ENCODE assay signal across 11 cellular contexts in the genomic region with DNA sequence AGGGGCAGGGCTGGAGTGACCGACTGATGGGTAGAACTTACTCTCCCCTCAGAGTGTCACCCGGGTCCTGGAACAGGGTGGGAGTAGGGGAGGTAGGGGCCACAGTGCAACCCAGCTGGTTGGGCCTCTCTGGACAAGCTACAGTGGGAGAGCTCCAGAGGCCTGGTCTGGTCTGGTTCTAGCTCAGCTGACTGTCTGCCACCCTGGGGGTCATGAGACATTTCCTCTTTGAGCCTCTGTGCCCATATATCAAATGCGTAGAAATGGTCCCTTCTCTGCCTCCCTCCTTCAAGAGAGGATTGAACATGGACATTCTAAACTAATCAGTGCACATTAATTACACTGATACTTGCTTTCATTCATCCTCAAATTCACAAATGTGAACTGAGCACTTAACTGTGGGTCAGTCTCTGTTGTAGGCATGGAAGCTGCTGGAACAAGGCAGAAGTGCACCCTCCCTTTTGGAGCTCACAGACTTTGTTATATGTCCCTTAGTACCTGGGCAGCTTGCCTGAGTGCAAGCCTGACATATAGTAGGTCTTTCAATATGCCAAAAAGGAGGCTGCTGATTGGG. TPM values are rescaled to one million over a fixed set of nuclear protein-coding genes. Genes with fewer than 3 reads are reported as not detected.
DNase-seq lines count a peak whose midpoint lies in the region; ATAC-seq and TF ChIP-seq lines count a peak whose summit lies in the region.
"Had no signal": no experiment of that assay in that cellular context is flagged by ENCODE, and none has a peak within 500 bp of the region (broad histone marks: within the 10 kb centered on the region; RNA-seq: fewer than 3 reads in every experiment).

No MANE protein-coding gene starts in this region.

- in situ Hi-C loops in transverse colon (cut with MboI; ENCODE audit: low pct_ligation_motif_present in 1 of 4, low pct_unique_long_range_greater_than_20kb in 1 of 4, low sequenced_read_pairs in 3 of 4) = no loop called here

- H3K27me3 Mint-ChIP-seq in nephron progenitor cell (ENCODE audit: low read depth, poor library complexity) = peaks cover 3% of the 10 kb centered on the region
- H3K27me3 Mint-ChIP-seq: activated B cell treated with CpG ODN at 0.5 μM for 24 hours had no signal

- CTCF ChIA-PET in PC-9 (lab: Charles Lee) = interaction anchor here (0.6 to 3.5 kb wide), 3 partner anchors 18 to 90 kb away, joined by 3 to 56 read pairs (median 10); partner anchors contain the start of gene ARHGEF17

- intact Hi-C loops in PC-9 (cut with micrococcal nuclease; ENCODE audit: unreplicated experiment) = loop anchor here (2.0 kb wide), 2 partner anchors 45 to 91 kb away; no protein-coding TSS in a partner anchor
- intact Hi-C loops in dorsolateral prefrontal cortex (cut with DNase I) = loop anchor here in 1 of 2 donors (2.0 kb wide), 1 partner anchor 15 kb away; no protein-coding TSS in a partner anchor
- intact Hi-C loops in transverse colon (cut with DNase I; ENCODE audit: low total_unique reads) = no loop called here

- no peaks in the 10 kb centered on the region; the same call in none of the 2 replicates for H4K20me1 ChIP-seq in PC-9 (ENCODE audit: insufficient read depth)

- no TSS peak for BruUV-seq in PC-9 (replicated peaks; lab: Mats Ljungman, UMichigan)

- H3K4me3 ChIP-seq in PC-9 (no peak overlapping the region), dorsolateral prefrontal cortex (no peak overlapping the region), transverse colon (no peak overlapping the region)

- DNase-seq in PC-9 (no peak), dorsolateral prefrontal cortex (no peak), nephron progenitor cell (no peak), transverse colon (no peak), Ammon's horn (ENCODE audit: low spot score) (no peak), NCI-H2171 (lab: John Stamatoyannopoulos, UW) (no peak)
- DNase-seq: activated B cell treated with CpG ODN at 0.5 μM for 24 hours, DMS 273 treated with DMSO at 0.1 percent for 48 hours, foreskin melanocyte, SIG-M5 had no signal

- no peaks in the 10 kb centered on the region for H3K36me3 Mint-ChIP-seq in nephron progenitor cell (ENCODE audit: low read depth)

- 84% methylated on average over 3 of the region's 3 CpGs; no CpG with 5 or more reads in 1 of the 2 donors for WGBS in transverse colon (ENCODE audit: low coverage in 1 of 2), 2 donors

- TF ChIP-seq POLR2A in transverse colon (IDR thresholded peaks at IDR 0.05) = no peak

- no peaks in the 10 kb centered on the region for H3K79me2 ChIP-seq in PC-9 (ENCODE audit: low read depth)

- peaks cover 20% of the 10 kb centered on the region for H3K4me1 ChIP-seq in PC-9 (replicated peaks; ENCODE audit: insufficient read depth)
- H3K4me1 ChIP-seq in transverse colon = peaks cover 33 to 65% (median 43%) of the 10 kb centered on the region in 4 donors

- peak overlapping the region; percentile 98 for H3K27ac Mint-ChIP-seq in nephron progenitor cell
- H3K27ac Mint-ChIP-seq: activated B cell treated with CpG ODN at 0.5 μM for 24 hours had no signal

- H3K36me3 ChIP-seq in PC-9 (ENCODE audit: low read depth) (no peaks in the 10 kb centered on the region), transverse colon (no peaks in the 10 kb centered on the region)

- H3K4me1 Mint-ChIP-seq in nephron progenitor cell = peaks cover 92% of the 10 kb centered on the region
- H3K4me1 Mint-ChIP-seq: activated B cell treated with CpG ODN at 0.5 μM for 24 hours had no signal

- H3K9me3 ChIP-seq in PC-9 (ENCODE audit: insufficient read depth, low read depth) = no peaks in the 10 kb centered on the region
- H3K9me3 ChIP-seq in transverse colon = no peaks in the 10 kb centered on the region

- no peaks in the 10 kb centered on the region for H3K9me3 Mint-ChIP-seq in nephron progenitor cell
- H3K9me3 Mint-ChIP-seq: activated B cell treated with CpG ODN at 0.5 μM for 24 hours had no signal

- peaks cover 20% of the 10 kb centered on the region; the same call in 1 of the 2 replicates for H3F3A ChIP-seq in PC-9 (ENCODE audit: insufficient read depth, low read depth)

- H3K4me2 ChIP-seq in PC-9 = peak overlapping the region; percentile 37

- no peak overlapping the region for H2AFZ ChIP-seq in PC-9

- H3K27ac ChIP-seq in PC-9 = no peak overlapping the region
- H3K27ac ChIP-seq in dorsolateral prefrontal cortex = peak overlapping the region in 44 of 59 donors; percentile 5 to 82 (median 49)
- peak overlapping the region; percentile 61 to 84 (median 73) for H3K27ac ChIP-seq in transverse colon

- no peak for TF ChIP-seq EP300 in transverse colon (IDR thresholded peaks at IDR 0.05; ENCODE audit: low read depth)

- no peaks in the 10 kb centered on the region for H3K9me2 ChIP-seq in PC-9 (ENCODE audit: insufficient read depth)

- peak overlapping the region; percentile 63 for H3K4me3 Mint-ChIP-seq in nephron progenitor cell
- H3K4me3 Mint-ChIP-seq: activated B cell treated with CpG ODN at 0.5 μM for 24 hours had no signal

- POLR2A ChIA-PET in PC-9 (lab: Charles Lee; ENCODE audit: unreplicated experiment) = interaction anchor here (0.5 to 0.7 kb wide), 3 partner anchors 24 to 1161 kb away, joined by 4 to 11 read pairs (median 5); no protein-coding TSS in a partner anchor

- TF ChIP-seq CTCF in PC-9 (conservative IDR thresholded peaks at IDR 0.05) = no peak
- no peak for TF ChIP-seq CTCF in dorsolateral prefrontal cortex (IDR thresholded peaks at IDR 0.05 in 54 of 56, conservative IDR thresholded peaks at IDR 0.05 in 2 of 56; ENCODE audit: low read depth in 1 of 56, partially characterized antibody in 56 of 56)
- no peak for TF ChIP-seq CTCF in nephron progenitor cell (IDR thresholded peaks at IDR 0.05)
- no peak for TF ChIP-seq CTCF in transverse colon (IDR thresholded peaks at IDR 0.05)

- no peaks in the 10 kb centered on the region for H3K27me3 ChIP-seq in PC-9 (ENCODE audit: insufficient read depth, low read depth)
- H3K27me3 ChIP-seq in dorsolateral prefrontal cortex = no peaks in the 10 kb centered on the region
- no peaks in the 10 kb centered on the region for H3K27me3 ChIP-seq in transverse colon

- no peak for ATAC-seq in HG02623 (IDR thresholded peaks at IDR 0.05; ENCODE audit: unreplicated experiment)

RNA-seq across cellular contexts. Expression of gene ARHGEF17, which starts 25.6 kb away (rescaled TPM):
- total RNA-seq in PC-9 (2021) = 56.9 and 62.1 TPM in 2 replicates
- total RNA-seq in dorsolateral prefrontal cortex = 100 to 1,000 TPM in 102 of 120 experiments, 10 to 100 TPM in 18; 74.0 to 177 (median 117) TPM
- 10 to 100 TPM; 12.0 to 44.9 (median 27.1) TPM for total RNA-seq in transverse colon

RNA-seq across cellular contexts. Expression of gene RELT, which starts 42.5 kb away (rescaled TPM):
- total RNA-seq in PC-9 (2021) (7.8 and 10.7 TPM in 2 replicates), dorsolateral prefrontal cortex (10 to 100 TPM in 110 of 120 experiments, 1 to 10 TPM in 10; 8.6 to 36.1 (median 12.8) TPM), transverse colon (10 to 100 TPM in 1 of 4 donors, 1 to 10 TPM in 3; 2.0 to 10.1 (median 6.1) TPM)
